In genomic region chr20:41390889-41391288, GRCh38 we compare ENCODE assay signal across 2 cellular contexts.
TF ChIP-seq lines count a peak whose summit lies in the region.

No MANE protein-coding gene starts in this region.

TF ChIP-seq in HepG2, 621 proteins besides CTCF, POLR2A, EP300 and RAD21:
- TF ChIP-seq ATF7 (IDR thresholded peaks at IDR 0.05) (peak; percentile 91), ATF7 (CRISPR knock-in tag; IDR thresholded peaks at IDR 0.05) (no peak), CEBPB (IDR thresholded peaks at IDR 0.05; ENCODE audit: borderline replicate concordance, low read depth, low read length) (peak; percentile 86), TAF1 (CRISPR knock-in tag; IDR thresholded peaks at IDR 0.05) (no peak), ZNF333 (CRISPR knock-in tag; IDR thresholded peaks at IDR 0.05; ENCODE audit: borderline replicate concordance) (no peak)

TF ChIP-seq in K562, 482 proteins besides CTCF, POLR2A, EP300 and RAD21:
- TF ChIP-seq CEBPG (CRISPR knock-in tag; IDR thresholded peaks at IDR 0.05) (no peak), CEBPG (tag; conservative IDR thresholded peaks at IDR 0.05 in 1 of 2, IDR thresholded peaks at IDR 0.05 in 1 of 2) (peak; percentile 76 to 95), E2F3 (CRISPR knock-in tag; IDR thresholded peaks at IDR 0.05) (no peak), CEBPB (tag; IDR thresholded peaks at IDR 0.05) (peak; percentile 70), ZNF589 (CRISPR knock-in tag; IDR thresholded peaks at IDR 0.05; ENCODE audit: low read depth) (no peak), SNRNP70 (optimal IDR thresholded peaks at IDR 0.05; ENCODE audit: low read depth, low read length) (no peak), IRF9 (tag; IDR thresholded peaks at IDR 0.05) (peak; percentile 50; the same call in 1 of the 2 replicates), SLC30A9 (CRISPR knock-in tag; IDR thresholded peaks at IDR 0.05) (no peak), SRF (CRISPR knock-in tag; IDR thresholded peaks at IDR 0.05) (no peak), TRIM24 (IDR thresholded peaks at IDR 0.05) (peak; percentile 71 to 72; a peak in 3 of 4 replicates), ATF3 (IDR thresholded peaks at IDR 0.05) (peak; percentile 72), ATF3 (CRISPR knock-in tag; conservative IDR thresholded peaks at IDR 0.05) (no peak)
